In genomic region chr4:55399581-55399980, GRCh38 we compare ENCODE assay signal across 1 cellular context.
TF ChIP-seq lines count a peak whose summit lies in the region.

No MANE protein-coding gene starts in this region.

TF ChIP-seq in GM23338, 12 proteins besides CTCF, POLR2A, EP300 and RAD21 (continued from another document):
- TF ChIP-seq ZNF462 (CRISPR knock-in tag; IDR thresholded peaks at IDR 0.05), result no peak
